ENCODE assay signal across 8 cellular contexts in genomic region chr4:173494013-173494970, GRCh38. TPM values are rescaled to one million over a fixed set of nuclear protein-coding genes. Genes with fewer than 3 reads are reported as not detected.
DNase-seq lines count a peak whose midpoint lies in the region; ATAC-seq and TF ChIP-seq lines count a peak whose summit lies in the region.

No MANE protein-coding gene starts in this region.

- no peaks in the 10 kb centered on the region for H3K9me3 ChIP-seq in ascending aorta

- H3K36me3 ChIP-seq in ascending aorta: no peaks in the 10 kb centered on the region

- intact Hi-C loops in ascending aorta (cut with DNase I): loop anchor here (1.0 to 5.0 kb wide), 2 partner anchors 74 to 162 kb away; partner anchors contain the start of gene HMGB2

- H3K27me3 ChIP-seq in ascending aorta: no peaks in the 10 kb centered on the region

- peaks cover 0 to 17% of the 10 kb centered on the region in 2 donors for H3K4me1 ChIP-seq in ascending aorta

- DNase-seq in ELF-1 (ENCODE audit: low read depth, low spot score) (peak; percentile 84), HUDEP-2 (lab: John Stamatoyannopoulos, UW; ENCODE audit: unreplicated experiment in 76 of 76) (peak in 49 of 76 experiments; percentile 3 to 60 (median 22)), SIG-M5 treated with dmso at 0.1 percent for 504 hours (lab: John Stamatoyannopoulos, UW; ENCODE audit: unreplicated experiment) (peak; percentile 75), ascending aorta (ENCODE audit: low spot score in 2 of 2) (peak in 1 of 2 donors; percentile 81), hippocampal formation (lab: John Stamatoyannopoulos, UW) (peak; percentile 23 to 37), skeletal muscle cell (ENCODE audit: low read depth) (no peak), T1000 (lab: John Stamatoyannopoulos, UW) (no peak)

- peak; percentile 67 to 87 (median 76) for TF ChIP-seq CTCF in ascending aorta (IDR thresholded peaks at IDR 0.05)

- H3K27ac ChIP-seq in ascending aorta: no peak overlapping the region

- peak; percentile 98 for ATAC-seq in GM21528 (IDR thresholded peaks at IDR 0.05; ENCODE audit: low FRiP score, unreplicated experiment)

- peak overlapping the region; percentile 56 to 63 for H3K4me3 ChIP-seq in ascending aorta
- peak overlapping the region; percentile 44 for H3K4me3 ChIP-seq in skeletal muscle cell (ENCODE audit: low read depth, low read length)

RNA-seq across cellular contexts. Expression of gene HAND2, which starts 35.7 kb away (rescaled TPM):
- total RNA-seq in ascending aorta: 6.0 TPM

Comparison
In these comparisons a context has a peak if more than half of its experiments do, and no peak if none do; other contexts are left out.
1. DNase-seq: peak in ELF-1 (single experiment), HUDEP-2 (49 of 76), SIG-M5 treated with dmso at 0.1 percent for 504 hours (single experiment) and hippocampal formation (2 of 2); none in skeletal muscle cell (single experiment) and T1000 (single experiment).